Comparison of ENCODE assay signal across 8 cellular contexts in genomic region chr12:112937741-112938719, GRCh38. TPM values are rescaled to one million over a fixed set of nuclear protein-coding genes. Genes with fewer than 3 reads are reported as not detected.
A peak's percentile ranks its signal among the peaks of the same experiment; 100 is the strongest.
DNase-seq lines count a peak whose midpoint lies in the region; ATAC-seq and TF ChIP-seq lines count a peak whose summit lies in the region.

OAS3 (plus strand) TSS chr12:112938474; CDS start chr12:112938531, 57 bp downstream.

- CTCF ChIA-PET in MCF 10A (lab: Yijun Ruan, JAX) = interaction anchor here (0.7 to 1.8 kb wide), 7 partner anchors 10 to 94 kb away, joined by 3 to 7 read pairs (median 6); partner anchors contain the start of gene OAS1

- no peaks in the 10 kb centered on the region for H3K27me3 Mint-ChIP-seq in MCF 10A (ENCODE audit: insufficient read depth, unreplicated experiment)

- H3K4me1 ChIP-seq in ACC112 (ENCODE audit: control insufficient read depth, insufficient read depth, low read length, unreplicated experiment) (peaks cover 16% of the 10 kb centered on the region), iPS-18a (ENCODE audit: control insufficient read depth, low read depth, low read length) (no peaks in the 10 kb centered on the region), skeletal muscle satellite cell (ENCODE audit: control insufficient read depth, insufficient read depth, low read length) (peaks cover 6% of the 10 kb centered on the region)

- H3K27ac ChIP-seq in ACC112 (ENCODE audit: low read depth, low read length) (peak within 1 kb of the TSS; percentile 69), iPS-18a (ENCODE audit: low read length) (no peak within 1 kb of the TSS)

- DNase-seq in LoVo (ENCODE audit: low spot score) (peak; percentile 90), UCSD-AML1 (lab: John Stamatoyannopoulos, UW; ENCODE audit: unreplicated experiment) (peak; percentile 93), MCF 10A (ENCODE audit: unreplicated experiment) (peak; percentile 79)

- peaks cover 46% of the 10 kb centered on the region for H3K79me2 ChIP-seq in ACC112 (ENCODE audit: control insufficient read depth, insufficient read depth, low read length, unreplicated experiment)

- peak within 1 kb of the TSS; percentile 95 for H3K4me3 ChIP-seq in ACC112 (ENCODE audit: low read depth, low read length)
- H3K4me3 ChIP-seq in iPS-18a (ENCODE audit: low read length) = peak within 1 kb of the TSS; percentile 52
- H3K4me3 ChIP-seq in skeletal muscle satellite cell (ENCODE audit: low read length) = peak within 1 kb of the TSS; percentile 77

- no peak for TF ChIP-seq CTCF in MCF 10A (IDR thresholded peaks at IDR 0.05; ENCODE audit: unreplicated experiment)

- H3K27me3 ChIP-seq in ACC112 (ENCODE audit: insufficient read depth, low read length) (no peaks in the 10 kb centered on the region), iPS-18a (ENCODE audit: control insufficient read depth, insufficient read depth, low read length) (peaks cover 20% of the 10 kb centered on the region), skeletal muscle satellite cell (ENCODE audit: control insufficient read depth, insufficient read depth, low read length) (no peaks in the 10 kb centered on the region)

- BruUV-seq in MCF 10A (replicated peaks; lab: Mats Ljungman, UMichigan) = no TSS peak

- peaks cover 6% of the 10 kb centered on the region for H3K36me3 Mint-ChIP-seq in MCF 10A (ENCODE audit: insufficient read depth, unreplicated experiment)

- H3K9me3 Mint-ChIP-seq in MCF 10A (ENCODE audit: unreplicated experiment) = no peaks in the 10 kb centered on the region

- H3K27ac Mint-ChIP-seq in MCF 10A (ENCODE audit: low read depth, unreplicated experiment) = peak within 1 kb of the TSS; percentile 62

- peak; percentile 33 for ATAC-seq in GM18520 (IDR thresholded peaks at IDR 0.05; ENCODE audit: unreplicated experiment)
- ATAC-seq in HG02571 (IDR thresholded peaks at IDR 0.05; ENCODE audit: unreplicated experiment) = no peak

- intact Hi-C loops in MCF 10A (cut with micrococcal nuclease) = loop anchor here (1.0 to 5.0 kb wide), 2 partner anchors 22 to 36 kb away; no protein-coding TSS in a partner anchor

- H3K4me2 ChIP-seq in skeletal muscle satellite cell (ENCODE audit: low read length) = peak within 1 kb of the TSS; percentile 83

- H3K36me3 ChIP-seq in ACC112 (ENCODE audit: insufficient read depth, low read length) (peaks cover 18% of the 10 kb centered on the region), iPS-18a (ENCODE audit: control insufficient read depth, low read depth, low read length) (no peaks in the 10 kb centered on the region), skeletal muscle satellite cell (ENCODE audit: insufficient read depth, low read length) (no peaks in the 10 kb centered on the region)

- peaks cover 33% of the 10 kb centered on the region for H3K4me1 Mint-ChIP-seq in MCF 10A (ENCODE audit: insufficient read depth, unreplicated experiment)

- POLR2A ChIA-PET in MCF 10A (lab: Yijun Ruan, JAX) = interaction anchor here (0.7 to 3.6 kb wide), 11 partner anchors 10 to 1096 kb away, joined by 3 to 74 read pairs (median 3); partner anchors contain the start of genes DDX54, OAS1 and RITA1

- H3K9ac ChIP-seq in iPS-18a (ENCODE audit: low read length) = no peak within 1 kb of the TSS
- peak within 1 kb of the TSS; percentile 76 for H3K9ac ChIP-seq in skeletal muscle satellite cell (ENCODE audit: low read depth, low read length)

- H3K9me3 ChIP-seq in iPS-18a (ENCODE audit: control insufficient read depth, low read depth, low read length) (no peaks in the 10 kb centered on the region), skeletal muscle satellite cell (replicated peaks; ENCODE audit: low read length) (no peaks in the 10 kb centered on the region)

- peak within 1 kb of the TSS; percentile 79 for H3K4me3 Mint-ChIP-seq in MCF 10A (ENCODE audit: unreplicated experiment)

- peak within 1 kb of the TSS; percentile 26 for H2AFZ ChIP-seq in ACC112 (ENCODE audit: low read length, unreplicated experiment)

RNA-seq across cellular contexts. Expression of gene OAS3, which starts in this region (rescaled TPM):
- total RNA-seq in MCF 10A (2022) = 5.7 and 6.5 TPM in 2 replicates
- total RNA-seq in skeletal muscle satellite cell (2012; rRNA removed) = 6.6 and 8.1 TPM in 2 replicates
